In genomic region chr1:156090138-156090821, GRCh38 we compare ENCODE assay signal across 1 cellular context.
TF ChIP-seq lines count a peak whose summit lies in the region.

No MANE protein-coding gene starts in this region.

TF ChIP-seq in SK-N-SH treated with all-trans-retinoic acid at 6 μM for 48 hours, 23 proteins besides CTCF, POLR2A, EP300 and RAD21 (continued from another document):
- no peak for TF ChIP-seq TOX (CRISPR knock-in tag; IDR thresholded peaks at IDR 0.05; ENCODE audit: borderline replicate concordance)
- no peak for TF ChIP-seq CSDC2 (CRISPR knock-in tag; IDR thresholded peaks at IDR 0.05)
- TF ChIP-seq POU6F1 (CRISPR knock-in tag; IDR thresholded peaks at IDR 0.05; ENCODE audit: borderline replicate concordance, low read depth), result no peak
